1 cellular context compared by ENCODE assay signal in the genomic region with DNA sequence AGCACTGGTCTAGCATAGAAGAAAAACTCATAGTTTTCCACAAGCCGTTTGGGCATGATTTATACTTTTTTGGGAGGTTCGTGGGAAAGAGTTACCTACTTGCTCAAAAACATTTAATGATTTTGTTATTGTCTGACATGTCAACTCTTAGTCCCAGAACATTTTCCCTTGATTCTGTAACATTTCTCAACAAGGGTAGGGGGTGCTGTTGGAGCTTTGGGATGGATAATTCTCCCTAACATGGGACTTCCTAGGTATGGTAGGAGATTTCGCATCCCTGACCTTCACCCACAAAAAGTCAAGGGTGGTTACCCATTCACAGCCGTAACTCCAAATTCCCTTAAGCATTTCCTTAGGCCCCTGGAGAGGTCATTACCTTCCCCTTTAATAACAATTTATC.
TF ChIP-seq lines count a peak whose summit lies in the region.

No MANE protein-coding gene starts in this region.

TF ChIP-seq in H1, 55 proteins besides CTCF, POLR2A, EP300 and RAD21:
- TF ChIP-seq EGR1 (IDR thresholded peaks at IDR 0.05; ENCODE audit: borderline replicate concordance, low read depth, low read length) (no peak), HDAC2 (IDR thresholded peaks at IDR 0.05; ENCODE audit: borderline replicate concordance in 1 of 2, low read depth in 2 of 2, low read length in 2 of 2) (no peak), ASH2L (IDR thresholded peaks at IDR 0.05; ENCODE audit: low read length) (no peak), SP1 (IDR thresholded peaks at IDR 0.05; ENCODE audit: low read depth, low read length) (no peak), JUN (IDR thresholded peaks at IDR 0.05; ENCODE audit: low read depth, low read length) (no peak), JUND (IDR thresholded peaks at IDR 0.05; ENCODE audit: low read length) (no peak), KDM1A (IDR thresholded peaks at IDR 0.05; ENCODE audit: borderline replicate concordance, low read length) (no peak), TCF12 (IDR thresholded peaks at IDR 0.05; ENCODE audit: low read depth, low read length) (no peak), RBBP5 (IDR thresholded peaks at IDR 0.05; ENCODE audit: borderline replicate concordance, low read depth, low read length) (no peak), CBX8 (IDR thresholded peaks at IDR 0.05; ENCODE audit: borderline replicate concordance, low read depth, low read length) (no peak), BRCA1 (IDR thresholded peaks at IDR 0.05; ENCODE audit: low read depth, low read length) (no peak)
- TF ChIP-seq, protein P1, sequence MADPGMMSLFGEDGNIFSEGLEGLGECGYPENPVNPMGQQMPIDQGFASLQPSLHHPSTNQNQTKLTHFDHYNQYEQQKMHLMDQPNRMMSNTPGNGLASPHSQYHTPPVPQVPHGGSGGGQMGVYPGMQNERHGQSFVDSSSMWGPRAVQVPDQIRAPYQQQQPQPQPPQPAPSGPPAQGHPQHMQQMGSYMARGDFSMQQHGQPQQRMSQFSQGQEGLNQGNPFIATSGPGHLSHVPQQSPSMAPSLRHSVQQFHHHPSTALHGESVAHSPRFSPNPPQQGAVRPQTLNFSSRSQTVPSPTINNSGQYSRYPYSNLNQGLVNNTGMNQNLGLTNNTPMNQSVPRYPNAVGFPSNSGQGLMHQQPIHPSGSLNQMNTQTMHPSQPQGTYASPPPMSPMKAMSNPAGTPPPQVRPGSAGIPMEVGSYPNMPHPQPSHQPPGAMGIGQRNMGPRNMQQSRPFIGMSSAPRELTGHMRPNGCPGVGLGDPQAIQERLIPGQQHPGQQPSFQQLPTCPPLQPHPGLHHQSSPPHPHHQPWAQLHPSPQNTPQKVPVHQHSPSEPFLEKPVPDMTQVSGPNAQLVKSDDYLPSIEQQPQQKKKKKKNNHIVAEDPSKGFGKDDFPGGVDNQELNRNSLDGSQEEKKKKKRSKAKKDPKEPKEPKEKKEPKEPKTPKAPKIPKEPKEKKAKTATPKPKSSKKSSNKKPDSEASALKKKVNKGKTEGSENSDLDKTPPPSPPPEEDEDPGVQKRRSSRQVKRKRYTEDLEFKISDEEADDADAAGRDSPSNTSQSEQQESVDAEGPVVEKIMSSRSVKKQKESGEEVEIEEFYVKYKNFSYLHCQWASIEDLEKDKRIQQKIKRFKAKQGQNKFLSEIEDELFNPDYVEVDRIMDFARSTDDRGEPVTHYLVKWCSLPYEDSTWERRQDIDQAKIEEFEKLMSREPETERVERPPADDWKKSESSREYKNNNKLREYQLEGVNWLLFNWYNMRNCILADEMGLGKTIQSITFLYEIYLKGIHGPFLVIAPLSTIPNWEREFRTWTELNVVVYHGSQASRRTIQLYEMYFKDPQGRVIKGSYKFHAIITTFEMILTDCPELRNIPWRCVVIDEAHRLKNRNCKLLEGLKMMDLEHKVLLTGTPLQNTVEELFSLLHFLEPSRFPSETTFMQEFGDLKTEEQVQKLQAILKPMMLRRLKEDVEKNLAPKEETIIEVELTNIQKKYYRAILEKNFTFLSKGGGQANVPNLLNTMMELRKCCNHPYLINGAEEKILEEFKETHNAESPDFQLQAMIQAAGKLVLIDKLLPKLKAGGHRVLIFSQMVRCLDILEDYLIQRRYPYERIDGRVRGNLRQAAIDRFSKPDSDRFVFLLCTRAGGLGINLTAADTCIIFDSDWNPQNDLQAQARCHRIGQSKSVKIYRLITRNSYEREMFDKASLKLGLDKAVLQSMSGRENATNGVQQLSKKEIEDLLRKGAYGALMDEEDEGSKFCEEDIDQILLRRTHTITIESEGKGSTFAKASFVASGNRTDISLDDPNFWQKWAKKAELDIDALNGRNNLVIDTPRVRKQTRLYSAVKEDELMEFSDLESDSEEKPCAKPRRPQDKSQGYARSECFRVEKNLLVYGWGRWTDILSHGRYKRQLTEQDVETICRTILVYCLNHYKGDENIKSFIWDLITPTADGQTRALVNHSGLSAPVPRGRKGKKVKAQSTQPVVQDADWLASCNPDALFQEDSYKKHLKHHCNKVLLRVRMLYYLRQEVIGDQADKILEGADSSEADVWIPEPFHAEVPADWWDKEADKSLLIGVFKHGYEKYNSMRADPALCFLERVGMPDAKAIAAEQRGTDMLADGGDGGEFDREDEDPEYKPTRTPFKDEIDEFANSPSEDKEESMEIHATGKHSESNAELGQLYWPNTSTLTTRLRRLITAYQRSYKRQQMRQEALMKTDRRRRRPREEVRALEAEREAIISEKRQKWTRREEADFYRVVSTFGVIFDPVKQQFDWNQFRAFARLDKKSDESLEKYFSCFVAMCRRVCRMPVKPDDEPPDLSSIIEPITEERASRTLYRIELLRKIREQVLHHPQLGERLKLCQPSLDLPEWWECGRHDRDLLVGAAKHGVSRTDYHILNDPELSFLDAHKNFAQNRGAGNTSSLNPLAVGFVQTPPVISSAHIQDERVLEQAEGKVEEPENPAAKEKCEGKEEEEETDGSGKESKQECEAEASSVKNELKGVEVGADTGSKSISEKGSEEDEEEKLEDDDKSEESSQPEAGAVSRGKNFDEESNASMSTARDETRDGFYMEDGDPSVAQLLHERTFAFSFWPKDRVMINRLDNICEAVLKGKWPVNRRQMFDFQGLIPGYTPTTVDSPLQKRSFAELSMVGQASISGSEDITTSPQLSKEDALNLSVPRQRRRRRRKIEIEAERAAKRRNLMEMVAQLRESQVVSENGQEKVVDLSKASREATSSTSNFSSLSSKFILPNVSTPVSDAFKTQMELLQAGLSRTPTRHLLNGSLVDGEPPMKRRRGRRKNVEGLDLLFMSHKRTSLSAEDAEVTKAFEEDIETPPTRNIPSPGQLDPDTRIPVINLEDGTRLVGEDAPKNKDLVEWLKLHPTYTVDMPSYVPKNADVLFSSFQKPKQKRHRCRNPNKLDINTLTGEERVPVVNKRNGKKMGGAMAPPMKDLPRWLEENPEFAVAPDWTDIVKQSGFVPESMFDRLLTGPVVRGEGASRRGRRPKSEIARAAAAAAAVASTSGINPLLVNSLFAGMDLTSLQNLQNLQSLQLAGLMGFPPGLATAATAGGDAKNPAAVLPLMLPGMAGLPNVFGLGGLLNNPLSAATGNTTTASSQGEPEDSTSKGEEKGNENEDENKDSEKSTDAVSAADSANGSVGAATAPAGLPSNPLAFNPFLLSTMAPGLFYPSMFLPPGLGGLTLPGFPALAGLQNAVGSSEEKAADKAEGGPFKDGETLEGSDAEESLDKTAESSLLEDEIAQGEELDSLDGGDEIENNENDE (IDR thresholded peaks at IDR 0.05; ENCODE audit: insufficient replicate concordance, low read length) = no peak
- TF ChIP-seq, protein P2, sequence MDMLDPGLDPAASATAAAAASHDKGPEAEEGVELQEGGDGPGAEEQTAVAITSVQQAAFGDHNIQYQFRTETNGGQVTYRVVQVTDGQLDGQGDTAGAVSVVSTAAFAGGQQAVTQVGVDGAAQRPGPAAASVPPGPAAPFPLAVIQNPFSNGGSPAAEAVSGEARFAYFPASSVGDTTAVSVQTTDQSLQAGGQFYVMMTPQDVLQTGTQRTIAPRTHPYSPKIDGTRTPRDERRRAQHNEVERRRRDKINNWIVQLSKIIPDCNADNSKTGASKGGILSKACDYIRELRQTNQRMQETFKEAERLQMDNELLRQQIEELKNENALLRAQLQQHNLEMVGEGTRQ (IDR thresholded peaks at IDR 0.05; ENCODE audit: low read length) = no peak
- TF ChIP-seq, protein P3, sequence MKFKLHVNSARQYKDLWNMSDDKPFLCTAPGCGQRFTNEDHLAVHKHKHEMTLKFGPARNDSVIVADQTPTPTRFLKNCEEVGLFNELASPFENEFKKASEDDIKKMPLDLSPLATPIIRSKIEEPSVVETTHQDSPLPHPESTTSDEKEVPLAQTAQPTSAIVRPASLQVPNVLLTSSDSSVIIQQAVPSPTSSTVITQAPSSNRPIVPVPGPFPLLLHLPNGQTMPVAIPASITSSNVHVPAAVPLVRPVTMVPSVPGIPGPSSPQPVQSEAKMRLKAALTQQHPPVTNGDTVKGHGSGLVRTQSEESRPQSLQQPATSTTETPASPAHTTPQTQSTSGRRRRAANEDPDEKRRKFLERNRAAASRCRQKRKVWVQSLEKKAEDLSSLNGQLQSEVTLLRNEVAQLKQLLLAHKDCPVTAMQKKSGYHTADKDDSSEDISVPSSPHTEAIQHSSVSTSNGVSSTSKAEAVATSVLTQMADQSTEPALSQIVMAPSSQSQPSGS (IDR thresholded peaks at IDR 0.05; ENCODE audit: low read length) = no peak
TF ChIP-seq in H1: peak in this region for 0.
